ENCODE assay signal across 8 cellular contexts in genomic region chr12:69985656-69986055, GRCh38.
DNase-seq lines count a peak whose midpoint lies in the region; ATAC-seq and TF ChIP-seq lines count a peak whose summit lies in the region.

No MANE protein-coding gene starts in this region.

- H3K27me3 Mint-ChIP-seq in activated CD8-positive, alpha-beta T cell treated with anti-CD3 and anti-CD28 coated beads for 36 hours, result no peaks in the 10 kb centered on the region
- no peaks in the 10 kb centered on the region for H3K27me3 Mint-ChIP-seq in progenitor cell of endocrine pancreas

- peak; percentile 70 for ATAC-seq in GM18508 (IDR thresholded peaks at IDR 0.05; ENCODE audit: insufficient read depth, unreplicated experiment)
- peak; percentile 87 for ATAC-seq in HG03139 (IDR thresholded peaks at IDR 0.05; ENCODE audit: unreplicated experiment)
- ATAC-seq in activated CD8-positive, alpha-beta T cell treated with anti-CD3 and anti-CD28 coated beads for 36 hours, result peak; percentile 61
- ATAC-seq in left lung, result no peak

- H3K27ac ChIP-seq in left lung, result no peak overlapping the region

- H3K4me1 Mint-ChIP-seq in activated CD8-positive, alpha-beta T cell treated with anti-CD3 and anti-CD28 coated beads for 36 hours (ENCODE audit: low read depth), result no peaks in the 10 kb centered on the region
- H3K4me1 Mint-ChIP-seq in progenitor cell of endocrine pancreas (ENCODE audit: low read depth), result no peaks in the 10 kb centered on the region

- intact Hi-C loops in activated CD8-positive, alpha-beta T cell treated with anti-CD3 and anti-CD28 coated beads for 36 hours (cut with micrococcal nuclease), result no loop called here
- intact Hi-C loops in left lung (cut with DNase I), result no loop called here

- H3K9me3 Mint-ChIP-seq in activated CD8-positive, alpha-beta T cell treated with anti-CD3 and anti-CD28 coated beads for 36 hours, result no peaks in the 10 kb centered on the region
- H3K9me3 Mint-ChIP-seq in progenitor cell of endocrine pancreas (ENCODE audit: low read depth), result peaks cover 16% of the 10 kb centered on the region

- no peaks in the 10 kb centered on the region for H3K27me3 ChIP-seq in left lung

- no peak overlapping the region for H3K27ac Mint-ChIP-seq in activated CD8-positive, alpha-beta T cell treated with anti-CD3 and anti-CD28 coated beads for 36 hours
- H3K27ac Mint-ChIP-seq in progenitor cell of endocrine pancreas, result no peak overlapping the region

- peaks cover 0 to 13% of the 10 kb centered on the region in 2 donors for H3K4me1 ChIP-seq in left lung

- no peaks in the 10 kb centered on the region for H3K36me3 ChIP-seq in left lung

- POLR2A ChIA-PET in activated CD8-positive, alpha-beta T cell treated with anti-CD3 and anti-CD28 coated beads for 36 hours (lab: Charles Lee), result no interaction called here

- CTCF ChIA-PET in activated CD8-positive, alpha-beta T cell treated with anti-CD3 and anti-CD28 coated beads for 36 hours (lab: Charles Lee), result interaction anchor here (1.0 kb wide), 1 partner anchor 11 kb away, joined by 4 read pairs; no protein-coding TSS in a partner anchor

- H3K4me3 ChIP-seq in left lung, result no peak overlapping the region

- H3K36me3 Mint-ChIP-seq in activated CD8-positive, alpha-beta T cell treated with anti-CD3 and anti-CD28 coated beads for 36 hours (ENCODE audit: low read depth), result no peaks in the 10 kb centered on the region
- H3K36me3 Mint-ChIP-seq in progenitor cell of endocrine pancreas (ENCODE audit: insufficient read depth), result no peaks in the 10 kb centered on the region

- TF ChIP-seq CTCF in activated CD8-positive, alpha-beta T cell treated with anti-CD3 and anti-CD28 coated beads for 36 hours (IDR thresholded peaks at IDR 0.05), result peak; percentile 43
- TF ChIP-seq CTCF in progenitor cell of endocrine pancreas (IDR thresholded peaks at IDR 0.05; ENCODE audit: unreplicated experiment), result peak; percentile 33
- peak in 1 of 2 donors; percentile 17 for TF ChIP-seq CTCF in left lung (IDR thresholded peaks at IDR 0.05)

- peak; percentile 4 for DNase-seq in A172 (ENCODE audit: low spot score)
- DNase-seq in activated CD8-positive, alpha-beta T cell treated with anti-CD3 and anti-CD28 coated beads for 36 hours, result peak; percentile 38
- DNase-seq in progenitor cell of endocrine pancreas (ENCODE audit: low spot score, unreplicated experiment), result no peak
- no peak for DNase-seq in left lung
- DNase-seq in stimulated activated CD4-positive, alpha-beta T cell treated with anti-CD3 and anti-CD28 coated beads, Interleukin-4, amount 100 ng/mL, for 4 hours, result no peak
- no peak for DNase-seq in inferior parietal cortex (ENCODE audit: extremely low spot score)

- H3K4me3 Mint-ChIP-seq in activated CD8-positive, alpha-beta T cell treated with anti-CD3 and anti-CD28 coated beads for 36 hours, result no peak overlapping the region
- H3K4me3 Mint-ChIP-seq in progenitor cell of endocrine pancreas (ENCODE audit: low read depth), result no peak overlapping the region

- no peaks in the 10 kb centered on the region for H3K9me3 ChIP-seq in left lung

Comparison
In these comparisons a context has a peak if more than half of its experiments do, and no peak if none do; other contexts are left out.
1. DNase-seq: peak in A172 (single experiment) and activated CD8-positive, alpha-beta T cell treated with anti-CD3 and anti-CD28 coated beads for 36 hours (single experiment); none in progenitor cell of endocrine pancreas (single experiment), left lung (0 of 2), stimulated activated CD4-positive, alpha-beta T cell treated with anti-CD3 and anti-CD28 coated beads, Interleukin-4, amount 100 ng/mL, for 4 hours (0 of 2) and inferior parietal cortex (single experiment).